Comparison of ENCODE assay signal across 9 cellular contexts in genomic region chr1:39632491-39633417, GRCh38. TPM values are rescaled to one million over a fixed set of nuclear protein-coding genes. Genes with fewer than 3 reads are reported as not detected.
DNase-seq lines count a peak whose midpoint lies in the region; ATAC-seq and TF ChIP-seq lines count a peak whose summit lies in the region.
"Had no signal": no experiment of that assay in that cellular context is flagged by ENCODE, and none has a peak within 500 bp of the region (broad histone marks: within the 10 kb centered on the region; RNA-seq: fewer than 3 reads in every experiment).

No MANE protein-coding gene starts in this region.

- H3K4me3 ChIP-seq in adipocyte (ENCODE audit: low read length), result no peak overlapping the region
- peak overlapping the region; percentile 22 to 72 for H3K4me3 ChIP-seq in right atrium auricular region

- H3K4me1 ChIP-seq in adipocyte (ENCODE audit: control insufficient read depth, insufficient read depth, low read length) (no peaks in the 10 kb centered on the region), right atrium auricular region (peaks cover 0 to 33% of the 10 kb centered on the region in 2 donors)

- peaks cover 77% of the 10 kb centered on the region for H3K27me3 ChIP-seq in adipocyte (replicated peaks; ENCODE audit: control insufficient read depth, insufficient read depth, low read length)
- H3K27me3 ChIP-seq in right atrium auricular region, result no peaks in the 10 kb centered on the region

- H3K36me3 ChIP-seq in adipocyte (ENCODE audit: control insufficient read depth, insufficient read depth, low read length, severe bottlenecking) (no peaks in the 10 kb centered on the region), right atrium auricular region (peaks cover 47% of the 10 kb centered on the region)

- no peak overlapping the region for H3K9ac ChIP-seq in adipocyte (ENCODE audit: low read length)

- TF ChIP-seq CTCF in right atrium auricular region (IDR thresholded peaks at IDR 0.05), result no peak

- H3K27ac ChIP-seq in right atrium auricular region, result peak overlapping the region; percentile 70 to 84

- peak; percentile 61 for DNase-seq in EL
- DNase-seq in adipocyte (ENCODE audit: low read depth), result peak; percentile 90
- DNase-seq in right atrium auricular region (ENCODE audit: low spot score), result no peak
- peak; percentile 83 for DNase-seq in retina
- DNase-seq in NCI-H2081 (lab: John Stamatoyannopoulos, UW), result no peak
- no peak for DNase-seq in GF-D8 (lab: John Stamatoyannopoulos, UW)
- DNase-seq in NCI-H2196 (lab: John Stamatoyannopoulos, UW; ENCODE audit: unreplicated experiment), result no peak

- no peak for ATAC-seq in GM18498 (IDR thresholded peaks at IDR 0.05; ENCODE audit: unreplicated experiment)

- no peaks in the 10 kb centered on the region for H3K9me3 ChIP-seq in adipocyte (ENCODE audit: control insufficient read depth, low read length)
- no peaks in the 10 kb centered on the region for H3K9me3 ChIP-seq in right atrium auricular region

RNA-seq across cellular contexts. Expression of gene HEYL, which starts 6.7 kb away (rescaled TPM):
- 10 to 100 TPM; 28.1 to 35.4 TPM for total RNA-seq in right atrium auricular region

RNA-seq across cellular contexts. Expression of gene NT5C1A, which starts 39.2 kb away (rescaled TPM):
- 10 to 100 TPM in 1 of 2 donors, 1 to 10 TPM in 1; 4.6 to 24.6 TPM for total RNA-seq in right atrium auricular region
- total RNA-seq: T-helper 2 cell treated with Interferon-gamma antibody and Interleukin-4, amounts not matched to agents 100 ng/mL and 5 ng/mL, for 36 hours had no signal

RNA-seq across cellular contexts. Expression of gene PABPC4, which starts 56.2 kb away (rescaled TPM):
- total RNA-seq in right atrium auricular region, result 100 to 1,000 TPM; 199 to 219 TPM

RNA-seq across cellular contexts. Expression of gene HPCAL4, which starts 58.5 kb away (rescaled TPM):
- total RNA-seq in right atrium auricular region, result 1 to 10 TPM; 1.3 to 2.8 TPM

Comparison
In these comparisons a context has a peak if more than half of its experiments do, and no peak if none do; other contexts are left out.
1. DNase-seq: peak in EL (single experiment), adipocyte (single experiment) and retina (single experiment); none in right atrium auricular region (single experiment), NCI-H2081 (0 of 2), GF-D8 (single experiment) and NCI-H2196 (single experiment).